11 cellular contexts compared by ENCODE assay signal in genomic region chr19:51726049-51726448, GRCh38. TPM values are rescaled to one million over a fixed set of nuclear protein-coding genes. Genes with fewer than 3 reads are reported as not detected.
DNase-seq lines count a peak whose midpoint lies in the region; ATAC-seq and TF ChIP-seq lines count a peak whose summit lies in the region.
"Had no signal": no experiment of that assay in that cellular context is flagged by ENCODE, and none has a peak within 500 bp of the region (broad histone marks: within the 10 kb centered on the region; RNA-seq: fewer than 3 reads in every experiment).

No MANE protein-coding gene starts in this region.

- H3K18ac ChIP-seq in mesendoderm (ENCODE audit: low read length), result no peak overlapping the region

- no peaks in the 10 kb centered on the region for H3K27me3 ChIP-seq in mesendoderm (ENCODE audit: insufficient read depth, low read length, poor library complexity)

- no peaks in the 10 kb centered on the region for H3K9me2 ChIP-seq in OCI-LY7 (ENCODE audit: insufficient read depth, low read length)

- no CpG with 5 or more reads among the region's 14 CpGs for WGBS in mesendoderm (ENCODE audit: extremely low coverage, insufficient coverage, low lambda C conversion rate)

- no peak overlapping the region for H2BK120ac ChIP-seq in mesendoderm (ENCODE audit: low read depth, low read length)

- no peak overlapping the region for H2BK5ac ChIP-seq in mesendoderm (ENCODE audit: low read length)

- intact Hi-C loops in Right ventricle myocardium superior (cut with DNase I) (no loop called here), cardiac septum (cut with DNase I) (no loop called here), OCI-LY7 (cut with micrococcal nuclease; ENCODE audit: unreplicated experiment) (no loop called here)

- H3K23ac ChIP-seq in mesendoderm (ENCODE audit: low read length), result no peak overlapping the region

- no peak overlapping the region for H2AFZ ChIP-seq in OCI-LY7 (ENCODE audit: low read length)

- CTCF ChIA-PET in OCI-LY7 (lab: Charles Lee; ENCODE audit: unreplicated experiment), result no interaction called here

- H3K4me1 ChIP-seq in mesendoderm (ENCODE audit: control insufficient read depth, low read depth, low read length), result no peaks in the 10 kb centered on the region
- peaks cover 14% of the 10 kb centered on the region for H3K4me1 ChIP-seq in OCI-LY7 (ENCODE audit: insufficient read depth, low read length, poor library complexity, severe bottlenecking)

- TF ChIP-seq CTCF in OCI-LY7 (conservative IDR thresholded peaks at IDR 0.05; ENCODE audit: low read length), result no peak

- H4K8ac ChIP-seq in mesendoderm (ENCODE audit: low read depth, low read length), result no peak overlapping the region

- H3K4me2 ChIP-seq in mesendoderm (ENCODE audit: low read length) (no peak overlapping the region), OCI-LY7 (ENCODE audit: low read length) (no peak overlapping the region)

- H3K4me3 ChIP-seq in mesendoderm (ENCODE audit: low read length) (no peak overlapping the region), OCI-LY7 (ENCODE audit: low read depth, low read length, poor library complexity, severe bottlenecking) (no peak overlapping the region)
- H3K4me3 ChIP-seq: cardiac muscle cell had no signal

- H3K79me2 ChIP-seq in mesendoderm (ENCODE audit: control insufficient read depth, insufficient read depth, low read length) (no peaks in the 10 kb centered on the region), OCI-LY7 (ENCODE audit: insufficient read depth, low read depth, low read length) (no peaks in the 10 kb centered on the region)

- H3K56ac ChIP-seq in mesendoderm (ENCODE audit: low read length), result no peak overlapping the region

- POLR2A ChIA-PET in OCI-LY7 (lab: Charles Lee), result interaction anchor here (0.6 kb wide), 2 partner anchors 12 to 568 kb away, joined by 3 read pairs; no protein-coding TSS in a partner anchor

- no peaks in the 10 kb centered on the region for H3K79me1 ChIP-seq in mesendoderm (ENCODE audit: low read length)

- no peak overlapping the region for H3K9ac ChIP-seq in mesendoderm (ENCODE audit: low read length)

- no peak overlapping the region for H3K4ac ChIP-seq in mesendoderm (ENCODE audit: low read depth, low read length)

- H4K20me1 ChIP-seq in OCI-LY7 (ENCODE audit: insufficient read depth, low read length), result no peaks in the 10 kb centered on the region

- H2AK5ac ChIP-seq in mesendoderm (ENCODE audit: low read length), result no peak overlapping the region

- H3K9me3 ChIP-seq in OCI-LY7 (ENCODE audit: low read length), result no peaks in the 10 kb centered on the region

- H3K36me3 ChIP-seq in mesendoderm (ENCODE audit: control insufficient read depth, insufficient read depth, low read length) (no peaks in the 10 kb centered on the region), OCI-LY7 (ENCODE audit: insufficient read depth, low read length) (no peaks in the 10 kb centered on the region)
- H3K36me3 ChIP-seq: cardiac muscle cell had no signal

- H2BK15ac ChIP-seq in mesendoderm (replicated peaks; ENCODE audit: low read depth), result no peak overlapping the region

- H4K5ac ChIP-seq in mesendoderm (ENCODE audit: low read length), result no peak overlapping the region

- H3K27ac ChIP-seq in mesendoderm (ENCODE audit: low read depth, low read length) (no peak overlapping the region), OCI-LY7 (ENCODE audit: low read depth, low read length, poor library complexity, severe bottlenecking) (no peak overlapping the region)
- H3K27ac ChIP-seq: cardiac muscle cell had no signal

- DNase-seq in Right ventricle myocardium superior (peak; percentile 63), cardiac septum (ENCODE audit: low spot score) (no peak), fibroblast of gingiva (ENCODE audit: low read depth) (peak; percentile 83), mesendoderm (peak; percentile 25), NCI-H446 (lab: John Stamatoyannopoulos, UW) (no peak), DMS53 (lab: John Stamatoyannopoulos, UW) (no peak), OCI-LY7 (ENCODE audit: low spot score) (no peak)
- DNase-seq in activated effector memory CD4-positive, alpha-beta T cell treated with Interleukin-2 at 50 U/mL for 16 hours, result no peak
- DNase-seq: activated B cell treated with CpG ODN at 0.5 μM for 24 hours, NCI-H2107 had no signal

- ATAC-seq in Right ventricle myocardium superior (ENCODE audit: poor library complexity), result peak; percentile 65

- BruUV-seq in OCI-LY7 (replicated peaks; lab: Mats Ljungman, UMichigan), result no TSS peak

RNA-seq across cellular contexts. Expression of gene HAS1, which starts 2.3 kb away (rescaled TPM):
- total RNA-seq in Right ventricle myocardium superior (0.70 TPM), cardiac septum (0.54 TPM), OCI-LY7 (2022) (not detected in 2 replicates)
- polyA plus RNA-seq in mesendoderm (2013, experiment 1 of 2), result 0.10 TPM
- polyA plus RNA-seq in mesendoderm (2013, experiment 2 of 2), result 0.10 TPM
- not detected in 2 replicates for total RNA-seq in OCI-LY7 (2014; rRNA removed; shearing (Covaris generic))
- total RNA-seq: activated B cell treated with CpG ODN at 0.5 μM for 24 hours had no signal

RNA-seq across cellular contexts. Expression of gene FPR1, which starts 25.6 kb away (rescaled TPM):
- total RNA-seq in Right ventricle myocardium superior (3.5 TPM), cardiac septum (5.4 TPM), OCI-LY7 (2022) (not detected in 2 replicates)
- polyA plus RNA-seq in mesendoderm (2013, experiment 1 of 2), result not detected
- 0.01 TPM for polyA plus RNA-seq in mesendoderm (2013, experiment 2 of 2)
- not detected in 2 replicates for total RNA-seq in OCI-LY7 (2014; rRNA removed; shearing (Covaris generic))
- total RNA-seq: cardiac muscle cell had no signal
- polyA plus RNA-seq: cardiac muscle cell had no signal

RNA-seq across cellular contexts. Expression of gene SPACA6, which starts 32.9 kb away (rescaled TPM):
- total RNA-seq in Right ventricle myocardium superior (10.1 TPM), cardiac septum (14.7 TPM), OCI-LY7 (2022) (2.5 and 5.1 TPM in 2 replicates)
- polyA plus RNA-seq in mesendoderm (2013, experiment 1 of 2), result 2.2 TPM
- 1.7 TPM for polyA plus RNA-seq in mesendoderm (2013, experiment 2 of 2)
- total RNA-seq in OCI-LY7 (2014; rRNA removed; shearing (Covaris generic)), result 5.9 and 12.5 TPM in 2 replicates

RNA-seq across cellular contexts. Expression of gene FPR2, which starts 34.9 kb away (rescaled TPM):
- 0.59 TPM for total RNA-seq in Right ventricle myocardium superior
- 1.4 TPM for total RNA-seq in cardiac septum
- 0.14 TPM for polyA plus RNA-seq in mesendoderm (2013, experiment 1 of 2)
- polyA plus RNA-seq in mesendoderm (2013, experiment 2 of 2), result 0.13 TPM
- not detected in 2 replicates for total RNA-seq in OCI-LY7 (2014; rRNA removed; shearing (Covaris generic))
- total RNA-seq in OCI-LY7 (2022), result not detected in 2 replicates
- total RNA-seq: activated B cell treated with CpG ODN at 0.5 μM for 24 hours, cardiac muscle cell had no signal
- polyA plus RNA-seq: cardiac muscle cell had no signal

Comparison
In these comparisons a context has a peak if more than half of its experiments do, and no peak if none do; other contexts are left out.
1. DNase-seq: peak in Right ventricle myocardium superior (single experiment), fibroblast of gingiva (single experiment) and mesendoderm (single experiment); none in cardiac septum (single experiment), NCI-H446 (0 of 2), DMS53 (single experiment), OCI-LY7 (single experiment) and activated effector memory CD4-positive, alpha-beta T cell treated with Interleukin-2 at 50 U/mL for 16 hours (single experiment).